ENCODE assay signal across 8 cellular contexts in the genomic region with DNA sequence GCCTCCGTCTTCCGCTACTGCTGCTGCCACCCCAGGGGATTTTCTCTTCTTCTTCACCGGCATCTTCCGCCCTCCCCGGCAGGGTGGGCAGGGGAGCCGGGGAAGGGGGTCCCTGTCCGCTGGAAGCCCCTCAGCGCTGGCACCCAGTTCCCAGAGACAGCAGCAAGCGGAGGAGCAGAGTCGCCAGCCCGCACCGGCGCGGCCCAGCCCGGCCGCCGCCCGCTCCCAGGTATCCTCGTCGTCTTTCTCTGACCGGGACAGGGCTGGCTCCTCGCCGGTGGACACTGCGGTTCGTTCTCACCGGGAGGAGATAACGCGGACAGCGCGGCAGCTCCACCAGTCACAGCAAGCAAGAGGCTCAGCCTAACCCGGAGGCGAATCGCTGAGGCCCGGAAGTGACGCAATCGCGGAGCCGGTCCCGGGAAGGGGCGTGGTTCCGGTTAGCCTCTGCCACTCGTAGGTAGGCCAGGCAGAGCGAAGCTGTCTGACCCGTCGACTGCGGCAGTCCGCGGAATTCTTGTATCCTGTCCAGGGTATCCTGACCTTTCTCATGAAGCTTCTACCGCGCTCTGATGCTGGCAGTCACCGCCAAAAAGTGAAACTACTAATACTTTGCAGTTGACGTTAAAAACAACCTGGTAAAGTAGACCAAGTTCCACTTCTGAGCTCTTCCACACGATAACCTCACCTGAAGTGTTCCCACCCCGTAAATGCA. TPM values are rescaled to one million over a fixed set of nuclear protein-coding genes. Genes with fewer than 3 reads are reported as not detected.
DNase-seq lines count a peak whose midpoint lies in the region; ATAC-seq and TF ChIP-seq lines count a peak whose summit lies in the region.

A gene (minus strand): TSS at position 351 of the 715 bp plus-strand sequence. CDS start 288 bp downstream, at position 63.

- H3K23ac ChIP-seq in IMR-90 (ENCODE audit: low read depth, low read length): peak within 1 kb of the TSS; percentile 71

- peak within 1 kb of the TSS; percentile 64 for H3K4me3 ChIP-seq in IMR-90 (ENCODE audit: insufficient read depth, low read depth, low read length)

- no peak for TF ChIP-seq CTCF in IMR-90 (conservative IDR thresholded peaks at IDR 0.05; ENCODE audit: low read depth, low read length)

- ATAC-seq in GM21528 (IDR thresholded peaks at IDR 0.05; ENCODE audit: low FRiP score, unreplicated experiment) (peak; percentile 100), IMR-90 (ENCODE audit: low read depth) (peak; percentile 97)

- H3K4ac ChIP-seq in IMR-90 (ENCODE audit: low read depth, low read length): peak within 1 kb of the TSS; percentile 92

- peak within 1 kb of the TSS; percentile 95 for H2AFZ ChIP-seq in IMR-90 (replicated peaks; ENCODE audit: low read length, poor library complexity)

- peak within 1 kb of the TSS; percentile 79 to 99 for H4K8ac ChIP-seq in IMR-90 (ENCODE audit: low read depth in 2 of 2, low read length in 2 of 2)

- peak within 1 kb of the TSS; percentile 78 for H3K18ac ChIP-seq in IMR-90 (ENCODE audit: low read depth, low read length)

- peaks cover 2% of the 10 kb centered on the region; the same call in 1 of the 2 replicates for H3K36me3 ChIP-seq in IMR-90 (ENCODE audit: control insufficient read depth, insufficient read depth, low read length)

- peaks cover 3% of the 10 kb centered on the region; the same call in 1 of the 2 replicates for H3K9me1 ChIP-seq in IMR-90 (ENCODE audit: insufficient read depth, low read length)

- 0% methylated on average over 35 of the region's 54 CpGs; no CpG with 5 or more reads in 1 of the 2 experiments for WGBS in IMR-90 (ENCODE audit: extremely low coverage in 2 of 2, insufficient read length in 1 of 2), 2 experiments

- peak within 1 kb of the TSS; percentile 69 for H2AK5ac ChIP-seq in IMR-90 (ENCODE audit: low read depth, low read length)

- dilution Hi-C loops in IMR-90 (cut with HindIII; ENCODE audit: low sequenced_read_pairs, unreplicated experiment): no loop called here

- H2BK5ac ChIP-seq in IMR-90 (ENCODE audit: low read depth, low read length, poor library complexity, severe bottlenecking): peak within 1 kb of the TSS; percentile 70

- H3K9ac ChIP-seq in IMR-90 (ENCODE audit: low read depth, low read length): peak within 1 kb of the TSS; percentile 89

- no peaks in the 10 kb centered on the region for H3K9me3 ChIP-seq in IMR-90 (ENCODE audit: control insufficient read depth, insufficient read depth, low read length)

- H4K20me1 ChIP-seq in IMR-90 (ENCODE audit: insufficient read depth, low read length): peaks cover 3% of the 10 kb centered on the region; the same call in 1 of the 2 replicates

- no peak for TF ChIP-seq RAD21 in IMR-90 (IDR thresholded peaks at IDR 0.05; ENCODE audit: low read length)

- H3K4me2 ChIP-seq in IMR-90 (ENCODE audit: low read depth, low read length): peak within 1 kb of the TSS; percentile 100

- H3K14ac ChIP-seq in IMR-90 (replicated peaks; ENCODE audit: low read depth, low read length): peak within 1 kb of the TSS; percentile 90

- H4K5ac ChIP-seq in IMR-90 (ENCODE audit: low read depth, low read length): peak within 1 kb of the TSS; percentile 97

- peak within 1 kb of the TSS; percentile 76 for H3K27ac ChIP-seq in IMR-90 (ENCODE audit: insufficient read depth, low read length)

- 0 out of 2 replicates have a peak within 1 kb of the TSS, but pooled peaks have one; percentile 28 for H2BK20ac ChIP-seq in IMR-90 (ENCODE audit: low read depth, low read length)

- peak within 1 kb of the TSS; percentile 17; the same call in 1 of the 2 replicates for H2BK120ac ChIP-seq in IMR-90 (ENCODE audit: low read depth, low read length)

- intact Hi-C loops in IMR-90 (cut with micrococcal nuclease): no loop called here

- POLR2A ChIA-PET in IMR-90 (lab: Charles Lee; ENCODE audit: unreplicated experiment): interaction anchor here (0.6 to 1.1 kb wide), 4 partner anchors 8 to 983 kb away, joined by 3 read pairs; no protein-coding TSS in a partner anchor

- DNase-seq in DMS 273 (lab: John Stamatoyannopoulos, UW; ENCODE audit: unreplicated experiment) (peak; percentile 94), IMR-90 (peak; percentile 94), OCI-M1 (lab: John Stamatoyannopoulos, UW) (peak; percentile 92), activated T-cell treated with anti-CD3 and anti-CD28 coated beads for 24 hours (ENCODE audit: low read depth) (peak; percentile 92), epidermal melanocyte (ENCODE audit: insufficient read length, low spot score) (peak; percentile 87), middle frontal gyrus (ENCODE audit: extremely low spot score, low spot score) (peak; percentile 92)
- peak; percentile 93 to 94 for DNase-seq in stimulated activated CD8-positive, alpha-beta memory T cell treated with anti-CD3 and anti-CD28 coated beads, Interleukin-2, amount 100 ng/mL, for 48 hours (ENCODE audit: low read depth in 2 of 2)

- peak within 1 kb of the TSS; percentile 81 for H4K91ac ChIP-seq in IMR-90 (ENCODE audit: insufficient read depth, low read depth, low read length)

- no TSS peak for BruUV-seq in IMR-90 (replicated peaks; lab: Mats Ljungman, UMichigan)

- peak within 1 kb of the TSS; percentile 56; the same call in 1 of the 2 replicates for H3K56ac ChIP-seq in IMR-90 (ENCODE audit: extremely low read depth, insufficient read depth, low read length)

- H2BK15ac ChIP-seq in IMR-90 (ENCODE audit: low read depth, low read length): no peak within 1 kb of the TSS

- no peaks in the 10 kb centered on the region for H3K4me1 ChIP-seq in IMR-90 (ENCODE audit: control insufficient read depth, insufficient read depth, low read length)

- CTCF ChIA-PET in IMR-90 (lab: Yijun Ruan, JAX): interaction anchor here (0.5 to 2.9 kb wide), 3 partner anchors 11 to 1038 kb away, joined by 3 to 10 read pairs (median 4); a partner anchor contains a TSS

- peaks cover 3% of the 10 kb centered on the region for H3K27me3 ChIP-seq in IMR-90 (ENCODE audit: control insufficient read depth, insufficient read depth, low read length)

- in situ Hi-C loops in IMR-90 (cut with MboI; ENCODE audit: low sequenced_read_pairs): no loop called here

- peak within 1 kb of the TSS; percentile 88 for H2AK9ac ChIP-seq in IMR-90 (replicated peaks; ENCODE audit: low read depth, low read length, poor library complexity)

- TF ChIP-seq POLR2A in IMR-90 (IDR thresholded peaks at IDR 0.05; ENCODE audit: low read depth, low read length): peak; percentile 92

- peaks cover 3 to 30% of the 10 kb centered on the region in 2 experiments; a peak in 3 of 4 replicates for H3K79me1 ChIP-seq in IMR-90 (ENCODE audit: low read depth in 1 of 2, low read length in 2 of 2)

TF ChIP-seq in IMR-90, 13 proteins besides CTCF, POLR2A, EP300 and RAD21:
- TF ChIP-seq, protein P1, sequence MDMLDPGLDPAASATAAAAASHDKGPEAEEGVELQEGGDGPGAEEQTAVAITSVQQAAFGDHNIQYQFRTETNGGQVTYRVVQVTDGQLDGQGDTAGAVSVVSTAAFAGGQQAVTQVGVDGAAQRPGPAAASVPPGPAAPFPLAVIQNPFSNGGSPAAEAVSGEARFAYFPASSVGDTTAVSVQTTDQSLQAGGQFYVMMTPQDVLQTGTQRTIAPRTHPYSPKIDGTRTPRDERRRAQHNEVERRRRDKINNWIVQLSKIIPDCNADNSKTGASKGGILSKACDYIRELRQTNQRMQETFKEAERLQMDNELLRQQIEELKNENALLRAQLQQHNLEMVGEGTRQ (IDR thresholded peaks at IDR 0.05; ENCODE audit: low read depth, low read length): no peak
- TF ChIP-seq MAFK (IDR thresholded peaks at IDR 0.05; ENCODE audit: low read depth, low read length): no peak
- TF ChIP-seq, protein P2, sequence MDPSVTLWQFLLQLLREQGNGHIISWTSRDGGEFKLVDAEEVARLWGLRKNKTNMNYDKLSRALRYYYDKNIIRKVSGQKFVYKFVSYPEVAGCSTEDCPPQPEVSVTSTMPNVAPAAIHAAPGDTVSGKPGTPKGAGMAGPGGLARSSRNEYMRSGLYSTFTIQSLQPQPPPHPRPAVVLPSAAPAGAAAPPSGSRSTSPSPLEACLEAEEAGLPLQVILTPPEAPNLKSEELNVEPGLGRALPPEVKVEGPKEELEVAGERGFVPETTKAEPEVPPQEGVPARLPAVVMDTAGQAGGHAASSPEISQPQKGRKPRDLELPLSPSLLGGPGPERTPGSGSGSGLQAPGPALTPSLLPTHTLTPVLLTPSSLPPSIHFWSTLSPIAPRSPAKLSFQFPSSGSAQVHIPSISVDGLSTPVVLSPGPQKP (IDR thresholded peaks at IDR 0.05; ENCODE audit: borderline replicate concordance, low read depth, low read length): no peak
- TF ChIP-seq SMC3 (IDR thresholded peaks at IDR 0.05; ENCODE audit: low read depth, low read length): no peak
- TF ChIP-seq MAZ (IDR thresholded peaks at IDR 0.05; ENCODE audit: borderline replicate concordance, low read depth, low read length): no peak
- TF ChIP-seq RFX5 (IDR thresholded peaks at IDR 0.05; ENCODE audit: low read depth, low read length): no peak
- no peak for TF ChIP-seq CHD1 (IDR thresholded peaks at IDR 0.05; ENCODE audit: low read depth, low read length)
- peak; percentile 85; the same call in 1 of the 2 replicates for TF ChIP-seq MXI1 (IDR thresholded peaks at IDR 0.05; ENCODE audit: borderline replicate concordance, low read depth, low read length)
- TF ChIP-seq CEBPB (IDR thresholded peaks at IDR 0.05; ENCODE audit: low read depth, low read length): peak; percentile 100
- no peak for TF ChIP-seq RCOR1 (IDR thresholded peaks at IDR 0.05; ENCODE audit: insufficient replicate concordance, low read length)
- no peak; the same call in 1 of the 2 replicates for TF ChIP-seq NFE2L2 (IDR thresholded peaks at IDR 0.05; ENCODE audit: low read depth, low read length)
- TF ChIP-seq FOS (IDR thresholded peaks at IDR 0.05; ENCODE audit: low read depth, low read length): no peak
- no peak for TF ChIP-seq BHLHE40 (IDR thresholded peaks at IDR 0.05; ENCODE audit: low read depth, low read length)
TF ChIP-seq in IMR-90: peak in this region for 2.

RNA-seq across cellular contexts. Expression of the gene that starts here (rescaled TPM):
- 58.3 and 69.4 TPM in 2 replicates for total RNA-seq in IMR-90 (2012; rRNA removed)
- 46.8 and 47.8 TPM in 2 replicates for polyA plus RNA-seq in IMR-90 (2012; rRNA removed)
- 53.6 and 73.5 TPM in 2 replicates for polyA plus RNA-seq in IMR-90 (2012; cell fraction: cytosol; rRNA removed)
- 17.6 and 26.5 TPM in 2 replicates for polyA plus RNA-seq in IMR-90 (2012; cell fraction: nucleus; rRNA removed; ENCODE audit: low replicate concordance)

Comparison
In these comparisons a context has a peak if more than half of its experiments do, and no peak if none do; other contexts are left out.
1. Peak in every context shown above with its lines: DNase-seq, ATAC-seq, H3K4me3 ChIP-seq and H3K27ac ChIP-seq.